Comparison of ENCODE assay signal across 1 cellular context in genomic region chr17:57406131-57406980, GRCh38.
TF ChIP-seq lines count a peak whose summit lies in the region.

No MANE protein-coding gene starts in this region.

TF ChIP-seq in K562, 482 proteins besides CTCF, POLR2A, EP300 and RAD21 (continued from another document):
- TF ChIP-seq ZNF592 (IDR thresholded peaks at IDR 0.05) (0 out of 2 replicates have a peak, but pooled peaks have one; percentile 36), ZNF316 (IDR thresholded peaks at IDR 0.05) (peak; percentile 83), ELF4 (CRISPR knock-in tag; IDR thresholded peaks at IDR 0.05) (0 out of 2 replicates have a peak, but pooled peaks have one; percentile 25), NFE2L1 (tag; IDR thresholded peaks at IDR 0.05; ENCODE audit: borderline replicate concordance, low read depth) (0 out of 2 replicates have a peak, but pooled peaks have one; percentile 14), MAFG (tag; conservative IDR thresholded peaks at IDR 0.05) (peak; percentile 80), DPF2 (IDR thresholded peaks at IDR 0.05) (peak; percentile 54; the same call in 1 of the 2 replicates), SMARCA4 (IDR thresholded peaks at IDR 0.05) (0 out of 2 replicates have a peak, but pooled peaks have one; percentile 31), C11orf30 (IDR thresholded peaks at IDR 0.05; ENCODE audit: low read depth) (peak; percentile 80), E2F3 (CRISPR knock-in tag; IDR thresholded peaks at IDR 0.05) (no peak), HMBOX1 (IDR thresholded peaks at IDR 0.05) (0 out of 2 replicates have a peak, but pooled peaks have one; percentile 15), MAFK (IDR thresholded peaks at IDR 0.05; ENCODE audit: low read length) (peak; percentile 37; the same call in 1 of the 2 replicates), TFAM (CRISPR knock-in tag; conservative IDR thresholded peaks at IDR 0.05) (no peak), TOE1 (IDR thresholded peaks at IDR 0.05; ENCODE audit: borderline replicate concordance) (no peak), TOE1 (CRISPR knock-in tag; IDR thresholded peaks at IDR 0.05; ENCODE audit: borderline replicate concordance, low read depth) (no peak), MAFF (IDR thresholded peaks at IDR 0.05; ENCODE audit: low read length) (peak; percentile 43; the same call in 1 of the 2 replicates), ZBTB7A (IDR thresholded peaks at IDR 0.05; ENCODE audit: borderline replicate concordance, control insufficient read depth, low read depth, low read length) (0 out of 2 replicates have a peak, but pooled peaks have one; percentile 30), ZFX (CRISPR knock-in tag; IDR thresholded peaks at IDR 0.05) (0 out of 2 replicates have a peak, but pooled peaks have one; percentile 26), ZBTB11 (CRISPR knock-in tag; IDR thresholded peaks at IDR 0.05) (no peak)
TF ChIP-seq in K562: peak in this region for 14.
